In genomic region chr17:83082435-83082834, GRCh38 we compare ENCODE assay signal across 11 cellular contexts. TPM values are rescaled to one million over a fixed set of nuclear protein-coding genes. Genes with fewer than 3 reads are reported as not detected.
A peak's percentile ranks its signal among the peaks of the same experiment; 100 is the strongest.
DNase-seq lines count a peak whose midpoint lies in the region; ATAC-seq lines count a peak whose summit lies in the region.
"Had no signal": no experiment of that assay in that cellular context is flagged by ENCODE, and none has a peak within 500 bp of the region (broad histone marks: within the 10 kb centered on the region; RNA-seq: fewer than 3 reads in every experiment).

No MANE protein-coding gene starts in this region.

- peaks cover 8% of the 10 kb centered on the region for H3K27me3 Mint-ChIP-seq in activated CD4-positive, alpha-beta T cell treated with anti-CD3 and anti-CD28 coated beads, Interleukin-2, amount 10 ng/mL, durations not matched to agents 24 days and 14 days
- peaks cover 24% of the 10 kb centered on the region for H3K27me3 Mint-ChIP-seq in activated CD4-positive, alpha-beta memory T cell treated with anti-CD3 and anti-CD28 coated beads, Interleukin-2, amount 10 ng/mL, durations not matched to agents 7 days and 5 days
- H3K27me3 Mint-ChIP-seq in stimulated activated naive CD8-positive, alpha-beta T cell treated with anti-CD3 and anti-CD28 coated beads, Interleukin-15, amount 100 ng/mL, for 72 hours, result peaks cover 28% of the 10 kb centered on the region

- intact Hi-C loops in activated CD4-positive, alpha-beta T cell treated with anti-CD3 and anti-CD28 coated beads, Interleukin-2, amount 10 ng/mL, durations not matched to agents 24 days and 14 days (cut with micrococcal nuclease), result loop anchor here (5.0 kb wide), 1 partner anchor 95 kb away; no protein-coding TSS in a partner anchor

- peak overlapping the region; percentile 85 for H3K27ac Mint-ChIP-seq in activated CD4-positive, alpha-beta T cell treated with anti-CD3 and anti-CD28 coated beads, Interleukin-2, amount 10 ng/mL, durations not matched to agents 24 days and 14 days
- peak overlapping the region; percentile 80 for H3K27ac Mint-ChIP-seq in activated CD4-positive, alpha-beta memory T cell treated with anti-CD3 and anti-CD28 coated beads, Interleukin-2, amount 10 ng/mL, durations not matched to agents 7 days and 5 days
- peak overlapping the region; percentile 29 to 48 for H3K27ac Mint-ChIP-seq in stimulated activated naive CD8-positive, alpha-beta T cell treated with anti-CD3 and anti-CD28 coated beads, Interleukin-15, amount 100 ng/mL, for 72 hours

- no peak for ATAC-seq in stimulated activated naive CD8-positive, alpha-beta T cell treated with anti-CD3 and anti-CD28 coated beads, Interleukin-15, amount 100 ng/mL, for 72 hours
- ATAC-seq in HG03439 (IDR thresholded peaks at IDR 0.05; ENCODE audit: unreplicated experiment) (no peak), GM18511 (IDR thresholded peaks at IDR 0.05; ENCODE audit: unreplicated experiment) (no peak), GM21423 (IDR thresholded peaks at IDR 0.05; ENCODE audit: unreplicated experiment) (no peak)

- peaks cover 38% of the 10 kb centered on the region for H3K4me1 Mint-ChIP-seq in activated CD4-positive, alpha-beta T cell treated with anti-CD3 and anti-CD28 coated beads, Interleukin-2, amount 10 ng/mL, durations not matched to agents 24 days and 14 days
- H3K4me1 Mint-ChIP-seq in activated CD4-positive, alpha-beta memory T cell treated with anti-CD3 and anti-CD28 coated beads, Interleukin-2, amount 10 ng/mL, durations not matched to agents 7 days and 5 days, result peaks cover 45% of the 10 kb centered on the region
- peaks cover 39% of the 10 kb centered on the region for H3K4me1 Mint-ChIP-seq in stimulated activated naive CD8-positive, alpha-beta T cell treated with anti-CD3 and anti-CD28 coated beads, Interleukin-15, amount 100 ng/mL, for 72 hours

- CTCF ChIA-PET in activated CD4-positive, alpha-beta memory T cell treated with anti-CD3 and anti-CD28 coated beads, Interleukin-2, amount 10 ng/mL, durations not matched to agents 7 days and 5 days (lab: Charles Lee), result no interaction called here

- peak overlapping the region; percentile 64 for H3K4me3 Mint-ChIP-seq in activated CD4-positive, alpha-beta T cell treated with anti-CD3 and anti-CD28 coated beads, Interleukin-2, amount 10 ng/mL, durations not matched to agents 24 days and 14 days
- peak overlapping the region; percentile 61 for H3K4me3 Mint-ChIP-seq in activated CD4-positive, alpha-beta memory T cell treated with anti-CD3 and anti-CD28 coated beads, Interleukin-2, amount 10 ng/mL, durations not matched to agents 7 days and 5 days
- H3K4me3 Mint-ChIP-seq in stimulated activated naive CD8-positive, alpha-beta T cell treated with anti-CD3 and anti-CD28 coated beads, Interleukin-15, amount 100 ng/mL, for 72 hours, result peak overlapping the region; percentile 80 to 82

- peaks cover 21% of the 10 kb centered on the region for H3K36me3 Mint-ChIP-seq in activated CD4-positive, alpha-beta T cell treated with anti-CD3 and anti-CD28 coated beads, Interleukin-2, amount 10 ng/mL, durations not matched to agents 24 days and 14 days (ENCODE audit: low read depth)
- H3K36me3 Mint-ChIP-seq in activated CD4-positive, alpha-beta memory T cell treated with anti-CD3 and anti-CD28 coated beads, Interleukin-2, amount 10 ng/mL, durations not matched to agents 7 days and 5 days (ENCODE audit: low read depth), result peaks cover 19% of the 10 kb centered on the region

- DNase-seq in activated CD4-positive, alpha-beta T cell treated with anti-CD3 and anti-CD28 coated beads, Interleukin-2, amount 10 ng/mL, durations not matched to agents 24 days and 14 days, result no peak
- no peak for DNase-seq in activated CD4-positive, alpha-beta T cell treated with anti-CD3 and anti-CD28 coated beads for 1 hour
- DNase-seq in activated CD4-positive, alpha-beta memory T cell treated with anti-CD3 and anti-CD28 coated beads, Interleukin-2, amount 10 ng/mL, durations not matched to agents 7 days and 5 days, result no peak
- peak; percentile 49 for DNase-seq in germinal center (ENCODE audit: low spot score)
- no peak for DNase-seq in stimulated activated naive CD8-positive, alpha-beta T cell treated with anti-CD3 and anti-CD28 coated beads, Interleukin-15, amount 100 ng/mL, for 72 hours
- DNase-seq: effector CD8-positive, alpha-beta T cell; NCI-H1048; stimulated activated CD4-positive, alpha-beta T cell treated with anti-CD3 and anti-CD28 coated beads, Interleukin-15, amount 100 ng/mL, for 24 hours had no signal

- POLR2A ChIA-PET in activated CD4-positive, alpha-beta memory T cell treated with anti-CD3 and anti-CD28 coated beads, Interleukin-2, amount 10 ng/mL, durations not matched to agents 7 days and 5 days (lab: Charles Lee), result interaction anchor here (1.2 kb wide), 1 partner anchor 96 kb away, joined by 3 read pairs; no protein-coding TSS in a partner anchor

- H3K9me3 Mint-ChIP-seq in activated CD4-positive, alpha-beta T cell treated with anti-CD3 and anti-CD28 coated beads, Interleukin-2, amount 10 ng/mL, durations not matched to agents 24 days and 14 days, result no peaks in the 10 kb centered on the region
- H3K9me3 Mint-ChIP-seq in activated CD4-positive, alpha-beta memory T cell treated with anti-CD3 and anti-CD28 coated beads, Interleukin-2, amount 10 ng/mL, durations not matched to agents 7 days and 5 days, result no peaks in the 10 kb centered on the region
- H3K9me3 Mint-ChIP-seq in stimulated activated naive CD8-positive, alpha-beta T cell treated with anti-CD3 and anti-CD28 coated beads, Interleukin-15, amount 100 ng/mL, for 72 hours, result no peaks in the 10 kb centered on the region

RNA-seq across cellular contexts. Expression of gene METRNL, which starts 3.0 kb away (rescaled TPM):
- 19.6 and 22.3 TPM in 2 replicates for total RNA-seq in activated CD4-positive, alpha-beta T cell treated with anti-CD3 and anti-CD28 coated beads, Interleukin-2, amount 10 ng/mL, durations not matched to agents 24 days and 14 days
- 10 to 100 TPM; 27.3 to 28.1 TPM for total RNA-seq in activated CD4-positive, alpha-beta memory T cell treated with anti-CD3 and anti-CD28 coated beads, Interleukin-2, amount 10 ng/mL, durations not matched to agents 7 days and 5 days
